ENCODE assay signal across 1 cellular context in genomic region chr19:2149980-2150793, GRCh38.
A peak's percentile ranks its signal among the peaks of the same experiment; 100 is the strongest.
TF ChIP-seq lines count a peak whose summit lies in the region.

No MANE protein-coding gene starts in this region.

TF ChIP-seq in K562, 482 proteins besides CTCF, POLR2A, EP300 and RAD21 (continues in another document):
- TF ChIP-seq, protein P1, sequence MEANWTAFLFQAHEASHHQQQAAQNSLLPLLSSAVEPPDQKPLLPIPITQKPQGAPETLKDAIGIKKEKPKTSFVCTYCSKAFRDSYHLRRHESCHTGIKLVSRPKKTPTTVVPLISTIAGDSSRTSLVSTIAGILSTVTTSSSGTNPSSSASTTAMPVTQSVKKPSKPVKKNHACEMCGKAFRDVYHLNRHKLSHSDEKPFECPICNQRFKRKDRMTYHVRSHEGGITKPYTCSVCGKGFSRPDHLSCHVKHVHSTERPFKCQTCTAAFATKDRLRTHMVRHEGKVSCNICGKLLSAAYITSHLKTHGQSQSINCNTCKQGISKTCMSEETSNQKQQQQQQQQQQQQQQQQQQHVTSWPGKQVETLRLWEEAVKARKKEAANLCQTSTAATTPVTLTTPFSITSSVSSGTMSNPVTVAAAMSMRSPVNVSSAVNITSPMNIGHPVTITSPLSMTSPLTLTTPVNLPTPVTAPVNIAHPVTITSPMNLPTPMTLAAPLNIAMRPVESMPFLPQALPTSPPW (CRISPR knock-in tag; IDR thresholded peaks at IDR 0.05): peak; percentile 7; the same call in 1 of the 2 replicates
- TF ChIP-seq MTA2 (IDR thresholded peaks at IDR 0.05; ENCODE audit: low read depth): no peak
- TF ChIP-seq RBBP5 (IDR thresholded peaks at IDR 0.05; ENCODE audit: borderline replicate concordance, insufficient read depth, low read length, poor library complexity, severe bottlenecking): peak; percentile 27
- TF ChIP-seq KAT7 (CRISPR knock-in tag; IDR thresholded peaks at IDR 0.05; ENCODE audit: borderline replicate concordance): peak; percentile 83; the same call in 1 of the 2 replicates
- no peak for TF ChIP-seq CLOCK (CRISPR knock-in tag; IDR thresholded peaks at IDR 0.05; ENCODE audit: borderline replicate concordance)
- 0 out of 2 replicates have a peak, but pooled peaks have one; percentile 3 for TF ChIP-seq POLR2AphosphoS5 (IDR thresholded peaks at IDR 0.05; ENCODE audit: control insufficient read depth, insufficient read depth, low read depth, low read length)
- TF ChIP-seq ATF7 (IDR thresholded peaks at IDR 0.05): peak; percentile 74
- 0 out of 2 replicates have a peak, but pooled peaks have one; percentile 27 for TF ChIP-seq SUPT5H (IDR thresholded peaks at IDR 0.05)
- TF ChIP-seq SOX6 (IDR thresholded peaks at IDR 0.05): no peak
- TF ChIP-seq ZNF395 (CRISPR knock-in tag; IDR thresholded peaks at IDR 0.05): no peak
- peak; percentile 35 for TF ChIP-seq POLR2B (IDR thresholded peaks at IDR 0.05; ENCODE audit: low read depth, partially characterized antibody)
- 0 out of 2 replicates have a peak, but pooled peaks have one; percentile 12 for TF ChIP-seq L3MBTL2 (IDR thresholded peaks at IDR 0.05)
- TF ChIP-seq POLR2G (IDR thresholded peaks at IDR 0.05; ENCODE audit: low read depth, low read length): peak; percentile 53
- no peak for TF ChIP-seq NEUROD1 (IDR thresholded peaks at IDR 0.05; ENCODE audit: borderline replicate concordance, low read depth, low read length, partially characterized antibody)
- TF ChIP-seq SIN3A (IDR thresholded peaks at IDR 0.05; ENCODE audit: borderline replicate concordance in 2 of 2, control insufficient read depth in 1 of 2, low read depth in 2 of 2, low read length in 2 of 2): 0 out of 4 replicates have a peak, but pooled peaks have one; percentile 11 to 22
- no peak for TF ChIP-seq XRCC4 (IDR thresholded peaks at IDR 0.05; ENCODE audit: extremely low read depth, insufficient read depth, insufficient read length)
- TF ChIP-seq HMG20A (CRISPR knock-in tag; conservative IDR thresholded peaks at IDR 0.05): no peak
- peak; percentile 61 for TF ChIP-seq MAX (CRISPR knock-in tag; IDR thresholded peaks at IDR 0.05)
- TF ChIP-seq, protein P2, sequence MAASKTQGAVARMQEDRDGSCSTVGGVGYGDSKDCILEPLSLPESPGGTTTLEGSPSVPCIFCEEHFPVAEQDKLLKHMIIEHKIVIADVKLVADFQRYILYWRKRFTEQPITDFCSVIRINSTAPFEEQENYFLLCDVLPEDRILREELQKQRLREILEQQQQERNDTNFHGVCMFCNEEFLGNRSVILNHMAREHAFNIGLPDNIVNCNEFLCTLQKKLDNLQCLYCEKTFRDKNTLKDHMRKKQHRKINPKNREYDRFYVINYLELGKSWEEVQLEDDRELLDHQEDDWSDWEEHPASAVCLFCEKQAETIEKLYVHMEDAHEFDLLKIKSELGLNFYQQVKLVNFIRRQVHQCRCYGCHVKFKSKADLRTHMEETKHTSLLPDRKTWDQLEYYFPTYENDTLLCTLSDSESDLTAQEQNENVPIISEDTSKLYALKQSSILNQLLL (CRISPR knock-in tag; IDR thresholded peaks at IDR 0.05; ENCODE audit: borderline replicate concordance): no peak
- TF ChIP-seq KDM5B (IDR thresholded peaks at IDR 0.05; ENCODE audit: insufficient replicate concordance, low read depth, low read length): peak; percentile 52
- 0 out of 2 replicates have a peak, but pooled peaks have one; percentile 8 for TF ChIP-seq TCF15 (CRISPR knock-in tag; IDR thresholded peaks at IDR 0.05)
- no peak for TF ChIP-seq PRMT5 (CRISPR knock-in tag; IDR thresholded peaks at IDR 0.05)
- TF ChIP-seq SP1 (CRISPR knock-in tag; IDR thresholded peaks at IDR 0.05): peak; percentile 59
- no peak for TF ChIP-seq ZZZ3 (IDR thresholded peaks at IDR 0.05)
- 0 out of 2 replicates have a peak, but pooled peaks have one; percentile 58 for TF ChIP-seq ZC3H4 (CRISPR knock-in tag; IDR thresholded peaks at IDR 0.05; ENCODE audit: borderline replicate concordance)
- TF ChIP-seq JUND (IDR thresholded peaks at IDR 0.05; ENCODE audit: borderline replicate concordance, low read depth, low read length): peak; percentile 31; the same call in 1 of the 2 replicates
- no peak for TF ChIP-seq JUND (tag; IDR thresholded peaks at IDR 0.05; ENCODE audit: borderline replicate concordance, low read depth, low read length)
- peak in 1 of 2 experiments; percentile 52; a peak in 1 of 4 replicates for TF ChIP-seq ETV6 (IDR thresholded peaks at IDR 0.05; ENCODE audit: borderline replicate concordance in 1 of 2, low read depth in 2 of 2, low read length in 1 of 2)
- no peak for TF ChIP-seq ETV6 (CRISPR knock-in tag; IDR thresholded peaks at IDR 0.05; ENCODE audit: borderline replicate concordance)
- TF ChIP-seq, protein P3, sequence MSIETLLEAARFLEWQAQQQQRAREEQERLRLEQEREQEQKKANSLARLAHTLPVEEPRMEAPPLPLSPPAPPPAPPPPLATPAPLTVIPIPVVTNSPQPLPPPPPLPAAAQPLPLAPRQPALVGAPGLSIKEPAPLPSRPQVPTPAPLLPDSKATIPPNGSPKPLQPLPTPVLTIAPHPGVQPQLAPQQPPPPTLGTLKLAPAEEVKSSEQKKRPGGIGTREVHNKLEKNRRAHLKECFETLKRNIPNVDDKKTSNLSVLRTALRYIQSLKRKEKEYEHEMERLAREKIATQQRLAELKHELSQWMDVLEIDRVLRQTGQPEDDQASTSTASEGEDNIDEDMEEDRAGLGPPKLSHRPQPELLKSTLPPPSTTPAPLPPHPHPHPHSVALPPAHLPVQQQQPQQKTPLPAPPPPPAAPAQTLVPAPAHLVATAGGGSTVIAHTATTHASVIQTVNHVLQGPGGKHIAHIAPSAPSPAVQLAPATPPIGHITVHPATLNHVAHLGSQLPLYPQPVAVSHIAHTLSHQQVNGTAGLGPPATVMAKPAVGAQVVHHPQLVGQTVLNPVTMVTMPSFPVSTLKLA (conservative IDR thresholded peaks at IDR 0.05): peak; percentile 56 to 57; a peak in 2 of 4 replicates
- TF ChIP-seq, protein P4, sequence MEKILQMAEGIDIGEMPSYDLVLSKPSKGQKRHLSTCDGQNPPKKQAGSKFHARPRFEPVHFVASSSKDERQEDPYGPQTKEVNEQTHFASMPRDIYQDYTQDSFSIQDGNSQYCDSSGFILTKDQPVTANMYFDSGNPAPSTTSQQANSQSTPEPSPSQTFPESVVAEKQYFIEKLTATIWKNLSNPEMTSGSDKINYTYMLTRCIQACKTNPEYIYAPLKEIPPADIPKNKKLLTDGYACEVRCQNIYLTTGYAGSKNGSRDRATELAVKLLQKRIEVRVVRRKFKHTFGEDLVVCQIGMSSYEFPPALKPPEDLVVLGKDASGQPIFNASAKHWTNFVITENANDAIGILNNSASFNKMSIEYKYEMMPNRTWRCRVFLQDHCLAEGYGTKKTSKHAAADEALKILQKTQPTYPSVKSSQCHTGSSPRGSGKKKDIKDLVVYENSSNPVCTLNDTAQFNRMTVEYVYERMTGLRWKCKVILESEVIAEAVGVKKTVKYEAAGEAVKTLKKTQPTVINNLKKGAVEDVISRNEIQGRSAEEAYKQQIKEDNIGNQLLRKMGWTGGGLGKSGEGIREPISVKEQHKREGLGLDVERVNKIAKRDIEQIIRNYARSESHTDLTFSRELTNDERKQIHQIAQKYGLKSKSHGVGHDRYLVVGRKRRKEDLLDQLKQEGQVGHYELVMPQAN (IDR thresholded peaks at IDR 0.05; ENCODE audit: borderline replicate concordance): 0 out of 2 replicates have a peak, but pooled peaks have one; percentile 15
- peak; percentile 31 for TF ChIP-seq CHD1 (IDR thresholded peaks at IDR 0.05; ENCODE audit: low read length)
- TF ChIP-seq STAT5A (IDR thresholded peaks at IDR 0.05; ENCODE audit: borderline replicate concordance, low read length): 0 out of 2 replicates have a peak, but pooled peaks have one; percentile 35
- 0 out of 2 replicates have a peak, but pooled peaks have one; percentile 4 for TF ChIP-seq TEAD4 (IDR thresholded peaks at IDR 0.05; ENCODE audit: low read length)
- TF ChIP-seq TEAD4 (CRISPR knock-in tag; IDR thresholded peaks at IDR 0.05; ENCODE audit: borderline replicate concordance): no peak
